ENCODE assay signal across 18 cellular contexts in the genomic region with DNA sequence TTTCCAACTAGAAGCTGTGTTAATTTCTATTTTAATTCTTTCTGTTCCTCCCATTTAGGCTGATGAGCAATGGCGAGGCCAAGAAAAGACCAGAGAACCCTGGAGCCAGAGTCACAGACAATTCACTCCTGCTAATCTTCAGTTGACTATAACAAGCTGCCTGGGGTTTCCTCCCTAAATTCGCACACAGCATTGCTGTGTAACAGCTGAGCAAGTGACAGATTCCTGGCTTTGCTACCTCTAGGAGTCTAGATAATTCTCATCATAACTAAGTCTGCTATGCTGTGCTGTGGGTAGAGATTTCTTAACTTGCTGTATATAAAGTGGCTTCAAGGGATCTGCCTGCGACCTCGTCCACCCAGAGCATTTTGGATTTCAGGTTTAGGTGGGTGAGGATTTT.
"Had no signal": no experiment of that assay in that cellular context is flagged by ENCODE, and none has a peak within 500 bp of the region (broad histone marks: within the 10 kb centered on the region; RNA-seq: fewer than 3 reads in every experiment).

No MANE protein-coding gene starts in this region.

- H3K27me3 Mint-ChIP-seq: dendritic cell treated with granulocyte-macrophage colony-stimulating factor and Interleukin-4, amounts not matched to agents 40 ng/mL and 50 ng/mL, for 4 days had no signal

- H3K4me1 ChIP-seq: gastrocnemius medialis, psoas muscle had no signal

- ATAC-seq: effector memory CD8-positive, alpha-beta T cell; gastrocnemius medialis; natural killer cell; psoas muscle had no signal

- H3K27ac ChIP-seq: epithelial cell of prostate, esophagus muscularis mucosa, gastrocnemius medialis, psoas muscle had no signal

- H3K4me3 Mint-ChIP-seq: dendritic cell treated with granulocyte-macrophage colony-stimulating factor and Interleukin-4, amounts not matched to agents 40 ng/mL and 50 ng/mL, for 4 days; effector memory CD8-positive, alpha-beta T cell; immature natural killer cell; natural killer cell had no signal

- H3K36me3 ChIP-seq: esophagus muscularis mucosa, gastrocnemius medialis, sigmoid colon had no signal

- H3K9me3 ChIP-seq: esophagus muscularis mucosa, gastrocnemius medialis, psoas muscle, sigmoid colon had no signal

- H3K4me3 ChIP-seq: esophagus muscularis mucosa, gastrocnemius medialis, psoas muscle, sigmoid colon had no signal

- H3K4me1 Mint-ChIP-seq: natural killer cell had no signal

- H3K27me3 ChIP-seq: esophagus muscularis mucosa, gastrocnemius medialis, sigmoid colon had no signal

- H3K27ac Mint-ChIP-seq: dendritic cell treated with granulocyte-macrophage colony-stimulating factor and Interleukin-4, amounts not matched to agents 40 ng/mL and 50 ng/mL, for 4 days; effector memory CD8-positive, alpha-beta T cell; immature natural killer cell; natural killer cell had no signal

- DNase-seq: cerebellar nuclear complex; effector memory CD8-positive, alpha-beta T cell; gastrocnemius medialis; immature natural killer cell; natural killer cell; occipital lobe; psoas muscle; retina; sigmoid colon; small intestine; stimulated activated CD4-positive, alpha-beta T cell treated with anti-CD3 and anti-CD28 coated beads, Interleukin-12 subunit alpha, Interleukin-12 subunit beta, amount 100 ng/mL, for 4 hours; stimulated activated naive CD4-positive, alpha-beta T cell treated with Interleukin-2 at 50 U/mL for 16 hours; trophoblast cell had no signal

- FAIRE-seq: colon, keratinocyte, small intestine had no signal

- H3K36me3 Mint-ChIP-seq: immature natural killer cell, natural killer cell had no signal

- H3K9me3 Mint-ChIP-seq: dendritic cell treated with granulocyte-macrophage colony-stimulating factor and Interleukin-4, amounts not matched to agents 40 ng/mL and 50 ng/mL, for 4 days; effector memory CD8-positive, alpha-beta T cell; immature natural killer cell; natural killer cell had no signal
